27 cellular contexts compared by ENCODE assay signal in genomic region chr11:43866969-43867368, GRCh38.
"Had no signal": no experiment of that assay in that cellular context is flagged by ENCODE, and none has a peak within 500 bp of the region (broad histone marks: within the 10 kb centered on the region; RNA-seq: fewer than 3 reads in every experiment).

No MANE protein-coding gene starts in this region.

- FAIRE-seq: islet of Langerhans had no signal

- H3K27me3 ChIP-seq: ovary, testis, thyroid gland, upper lobe of left lung, vagina had no signal

- H3K27ac ChIP-seq: left ventricle myocardium inferior, ovary, prostate gland, skin epidermis, stomach, testis, thyroid gland, transverse colon, upper lobe of left lung, vagina had no signal

- ATAC-seq: natural killer cell treated with Interleukin-12 subunit alpha and Interleukin-12 subunit beta and Interleukin-15 and Interleukin-18, amount 100 ng/mL, for 72 hours; right cardiac atrium; sciatic nerve; stimulated activated naive B cell treated with anti-CD40 and anti-IgM and Interleukin-4, amounts not matched to agents 10 μg/mL and 1 μg/mL and 100 μg/mL, for 72 hours; stimulated activated naive CD8-positive, alpha-beta T cell treated with anti-CD3 and anti-CD28 coated beads, Interleukin-15, Interleukin-2, amounts not matched to agents 100 U/mL and 50 U/mL, for 24 hours had no signal

- H3K9me3 ChIP-seq: left ventricle myocardium inferior, ovary, prostate gland, stomach, testis, thyroid gland, transverse colon, upper lobe of left lung, vagina had no signal

- H3K4me1 ChIP-seq: left ventricle myocardium inferior, prostate gland, stomach, testis, thyroid gland, transverse colon, vagina had no signal

- DNase-seq: hypothalamus; immature natural killer cell; left ventricle myocardium inferior; mesendoderm; naive B cell; ovary; posterior cingulate gyrus; retina; right cardiac atrium; stimulated activated CD4-positive, alpha-beta T cell treated with anti-CD3 and anti-CD28 coated beads, Interleukin-12 subunit alpha, Interleukin-12 subunit beta, amount 100 ng/mL, for 4 hours; stimulated activated CD4-positive, alpha-beta T cell treated with anti-CD3 and anti-CD28 coated beads, Interleukin-15, amount 100 ng/mL, for 24 hours; stimulated activated CD4-positive, alpha-beta T cell treated with anti-CD3 and anti-CD28 coated beads, Interleukin-2, amount 100 ng/mL, for 24 hours; stimulated activated CD4-positive, alpha-beta T cell treated with anti-CD3 and anti-CD28 coated beads, Interleukin-4, amount 100 ng/mL, for 1 hour; stimulated activated naive B cell treated with anti-CD40 and anti-IgM and Interleukin-4, amounts not matched to agents 10 μg/mL and 1 μg/mL and 100 μg/mL, for 72 hours; stimulated activated naive CD8-positive, alpha-beta T cell treated with anti-CD3 and anti-CD28 coated beads, Interleukin-15, Interleukin-2, amounts not matched to agents 100 U/mL and 50 U/mL, for 24 hours; stomach; testis; thyroid gland; transverse colon; upper lobe of left lung had no signal

- H3K4me3 ChIP-seq: left ventricle myocardium inferior, lung, ovary, prostate gland, skin epidermis, stomach, testis, thyroid gland, transverse colon, upper lobe of left lung, vagina had no signal

- H3K36me3 ChIP-seq: left ventricle myocardium inferior, ovary, prostate gland, stomach, thyroid gland, transverse colon, upper lobe of left lung, vagina had no signal
